ENCODE assay signal across 9 cellular contexts in genomic region chr11:124644426-124645280, GRCh38. TPM values are rescaled to one million over a fixed set of nuclear protein-coding genes. Genes with fewer than 3 reads are reported as not detected.
A peak's percentile ranks its signal among the peaks of the same experiment; 100 is the strongest.
DNase-seq lines count a peak whose midpoint lies in the region; ATAC-seq, FAIRE-seq and TF ChIP-seq lines count a peak whose summit lies in the region.
"Had no signal": no experiment of that assay in that cellular context is flagged by ENCODE, and none has a peak within 500 bp of the region (broad histone marks: within the 10 kb centered on the region; RNA-seq: fewer than 3 reads in every experiment).

No MANE protein-coding gene starts in this region.

- BruUV-seq in PC-9 (replicated peaks; lab: Mats Ljungman, UMichigan) = no TSS peak
- BruUV-seq in GM12878 (replicated peaks; lab: Mats Ljungman, UMichigan) = no TSS peak

- RAD21 ChIA-PET in GM12878 (lab: Charles Lee; ENCODE audit: unreplicated experiment) = interaction anchor here (1.1 to 1.8 kb wide), 5 partner anchors 29 to 232 kb away, joined by 3 to 7 read pairs (median 4); partner anchors contain the start of genes SIAE and SPA17

- POLR2A ChIA-PET in PC-9 (lab: Charles Lee; ENCODE audit: unreplicated experiment) (no interaction called here), GM12878 (lab: Charles Lee) (no interaction called here)

- no peaks in the 10 kb centered on the region for H3K9me2 ChIP-seq in PC-9 (ENCODE audit: insufficient read depth)

- DNase-seq in DMS 273 treated with DMSO at 0.1 percent for 48 hours (lab: John Stamatoyannopoulos, UW) = peak; percentile 55
- peak; percentile 44 to 53 for DNase-seq in PC-9
- no peak for DNase-seq in GM12878 (ENCODE audit: low read depth, low spot score)

- H3K9ac ChIP-seq in GM12878 (ENCODE audit: control insufficient read depth, insufficient read depth, low read length) (no peak overlapping the region), iPS-18a (ENCODE audit: low read length) (no peak overlapping the region), skeletal muscle tissue (ENCODE audit: low read depth in 1 of 3, low read length in 3 of 3) (peak overlapping the region in 1 of 3 donors; percentile 18)

- no peaks in the 10 kb centered on the region for H3F3A ChIP-seq in PC-9 (ENCODE audit: insufficient read depth, low read depth)

- H3K4me3 ChIP-seq in PC-9 = no peak overlapping the region
- H3K4me3 ChIP-seq in GM12878 = no peak overlapping the region
- peak overlapping the region; percentile 40 for H3K4me3 ChIP-seq in iPS-18a (ENCODE audit: low read length)
- H3K4me3 ChIP-seq in skeletal muscle tissue (ENCODE audit: low read length in 3 of 3) = peak overlapping the region; percentile 38 to 55 (median 42)

- 27% methylated on average over 16 of the region's 16 CpGs for WGBS in GM12878 (ENCODE audit: insufficient coverage, insufficient replicate concordance, low lambda C conversion rate, missing lambda C conversion rate)

- H3K36me3 ChIP-seq in PC-9 (ENCODE audit: low read depth) (no peaks in the 10 kb centered on the region), GM12878 (ENCODE audit: control insufficient read depth in 2 of 2, insufficient read depth in 2 of 2, low read length in 1 of 2) (no peaks in the 10 kb centered on the region; a peak in 2 of 4 replicates), iPS-18a (ENCODE audit: control insufficient read depth, low read depth, low read length) (no peaks in the 10 kb centered on the region), skeletal muscle tissue (ENCODE audit: control insufficient read depth in 3 of 3, insufficient read depth in 3 of 3, low read length in 3 of 3) (peaks cover 0 to 11% (median 11%) of the 10 kb centered on the region in 3 donors)

- no peak overlapping the region for H2AFZ ChIP-seq in PC-9
- peak overlapping the region; percentile 59 for H2AFZ ChIP-seq in GM12878 (ENCODE audit: control insufficient read depth, low read depth, low read length)

- H3K9me3 ChIP-seq in PC-9 (ENCODE audit: insufficient read depth, low read depth) (no peaks in the 10 kb centered on the region), GM12878 (replicated peaks; ENCODE audit: control insufficient read depth, insufficient read depth, low read length) (no peaks in the 10 kb centered on the region; the same call in 2 of the 3 replicates), iPS-18a (ENCODE audit: control insufficient read depth, low read depth, low read length) (no peaks in the 10 kb centered on the region), skeletal muscle tissue (ENCODE audit: control insufficient read depth in 3 of 3, low read length in 3 of 3) (no peaks in the 10 kb centered on the region)

- TF ChIP-seq CTCF in PC-9 (conservative IDR thresholded peaks at IDR 0.05) (peak; percentile 87), GM12878 (IDR thresholded peaks at IDR 0.05 in 2 of 3, conservative IDR thresholded peaks at IDR 0.05 in 1 of 3; ENCODE audit: control insufficient read depth in 2 of 3, extremely low read depth in 1 of 3, insufficient read depth in 1 of 3, low read depth in 3 of 3, low read length in 3 of 3) (peak; percentile 72 to 89 (median 77))

- H4K20me1 ChIP-seq in PC-9 (ENCODE audit: insufficient read depth) (no peaks in the 10 kb centered on the region; the same call in 1 of the 2 replicates), GM12878 (ENCODE audit: control insufficient read depth, insufficient read depth) (no peaks in the 10 kb centered on the region)

- no peaks in the 10 kb centered on the region for H3K27me3 ChIP-seq in PC-9 (ENCODE audit: insufficient read depth, low read depth)
- H3K27me3 ChIP-seq in GM12878 (replicated peaks in 1 of 2; ENCODE audit: control insufficient read depth in 2 of 2, insufficient read depth in 2 of 2, low read length in 1 of 2) = no peaks in the 10 kb centered on the region
- no peaks in the 10 kb centered on the region for H3K27me3 ChIP-seq in iPS-18a (ENCODE audit: control insufficient read depth, insufficient read depth, low read length)
- no peaks in the 10 kb centered on the region for H3K27me3 ChIP-seq in skeletal muscle tissue (ENCODE audit: control insufficient read depth in 3 of 3, insufficient read depth in 3 of 3, low read length in 3 of 3)

- intact Hi-C loops in PC-9 (cut with micrococcal nuclease; ENCODE audit: unreplicated experiment) = loop anchor here (1.0 kb wide), 1 partner anchor 193 kb away; no protein-coding TSS in a partner anchor
- intact Hi-C loops in GM12878 (cut with micrococcal nuclease; ENCODE audit: unreplicated experiment) = loop anchor here (1.0 kb wide), 2 partner anchors 119 to 193 kb away; no protein-coding TSS in a partner anchor

- CTCF ChIA-PET in PC-9 (lab: Charles Lee) (interaction anchor here (0.6 to 0.8 kb wide), 2 partner anchors 192 to 232 kb away, joined by 3 to 5 read pairs; no protein-coding TSS in a partner anchor), GM12878 (lab: Yijun Ruan, JAX) (interaction anchor here (0.7 to 7.6 kb wide), 34 partner anchors 10 to 314 kb away, joined by 3 to 52 read pairs (median 5); partner anchors contain the start of genes ESAM, SIAE, SPA17 and TBRG1)

- ATAC-seq in GM19455 (IDR thresholded peaks at IDR 0.05; ENCODE audit: unreplicated experiment) (peak; percentile 69), GM12878 (peak; percentile 71), GM19397 (IDR thresholded peaks at IDR 0.05; ENCODE audit: unreplicated experiment) (no peak)

- H3K79me2 ChIP-seq in PC-9 (ENCODE audit: low read depth) (no peaks in the 10 kb centered on the region), GM12878 (ENCODE audit: control insufficient read depth, insufficient read depth, low read length) (no peaks in the 10 kb centered on the region)

- H3K27ac ChIP-seq in PC-9 (no peak overlapping the region), GM12878 (ENCODE audit: control insufficient read depth, insufficient read depth) (no peak overlapping the region), iPS-18a (ENCODE audit: low read length) (no peak overlapping the region), skeletal muscle tissue (ENCODE audit: low read depth, low read length) (no peak overlapping the region)

- TF ChIP-seq RAD21 in Ishikawa (IDR thresholded peaks at IDR 0.05; ENCODE audit: low read depth) (peak; percentile 82), GM12878 (IDR thresholded peaks at IDR 0.05; ENCODE audit: insufficient read depth, low read depth, low read length) (peak; percentile 77)

- H3K4me2 ChIP-seq in PC-9 (no peak overlapping the region), GM12878 (ENCODE audit: control insufficient read depth, insufficient read depth) (no peak overlapping the region; the same call in 1 of the 2 replicates)

- peak; percentile 83 for FAIRE-seq in GM12878 (lab: Jason Lieb, UNC)
- FAIRE-seq: colon had no signal

- in situ Hi-C loops in GM12878 (cut with MboI) = no loop called here

- TF ChIP-seq EP300 in Ishikawa (IDR thresholded peaks at IDR 0.05; ENCODE audit: borderline replicate concordance) (no peak), GM12878 (IDR thresholded peaks at IDR 0.05; ENCODE audit: borderline replicate concordance in 1 of 2, control insufficient read depth in 1 of 2, low read depth in 2 of 2, low read length in 2 of 2) (no peak)

- SMC1A ChIA-PET in GM12878 (lab: Charles Lee; ENCODE audit: uncharacterized antibody, unreplicated experiment) = interaction anchor here (0.6 to 2.0 kb wide), 15 partner anchors 9 to 193 kb away, joined by 3 to 10 read pairs (median 4); no protein-coding TSS in a partner anchor

- H3K4me1 ChIP-seq in PC-9 (replicated peaks; ENCODE audit: insufficient read depth) (no peaks in the 10 kb centered on the region), GM12878 (ENCODE audit: control insufficient read depth, insufficient read depth, low read length) (no peaks in the 10 kb centered on the region; the same call in 1 of the 2 replicates), iPS-18a (ENCODE audit: control insufficient read depth, low read depth, low read length) (peaks cover 6% of the 10 kb centered on the region), skeletal muscle tissue (ENCODE audit: control insufficient read depth in 3 of 3, insufficient read depth in 3 of 3, low read length in 3 of 3) (peaks cover 2 to 6% (median 4%) of the 10 kb centered on the region in 3 donors)

- TF ChIP-seq POLR2A in GM12878 (IDR thresholded peaks at IDR 0.05; ENCODE audit: low read depth, low read length) = no peak

RNA-seq across cellular contexts. Expression of gene TBRG1, which starts 22.0 kb away (rescaled TPM):
- total RNA-seq in PC-9 (2021) = 22.3 and 24.3 TPM in 2 replicates
- total RNA-seq in GM12878 (2013; cell fraction: nucleolus; rRNA removed) = 67.2 and 69.5 TPM in 2 replicates
- 19.1 and 30.3 TPM in 2 replicates for total RNA-seq in GM12878 (2014; rRNA removed)
- 14.6 and 16.8 TPM in 2 replicates for total RNA-seq in GM12878 (2014; rRNA removed; fragmentation: Illumina TruSeq; extraction: Trizol)
- total RNA-seq in GM12878 (2021) = 23.7 and 24.7 TPM in 2 replicates
- polyA plus RNA-seq in GM12878 (2011; ENCODE audit: low read depth) = 18.0 TPM
- polyA plus RNA-seq in GM12878 (2011; rRNA removed) = 44.6 and 46.6 TPM in 2 replicates
- polyA plus RNA-seq in GM12878 (2011; cell fraction: cytosol; rRNA removed) = 33.2 and 36.1 TPM in 2 replicates
- polyA plus RNA-seq in GM12878 (2011; cell fraction: nucleus; rRNA removed) = 149 and 177 TPM in 2 replicates
- polyA plus RNA-seq in GM12878 (2012) = 21.1 and 21.8 TPM in 2 replicates
- polyA plus RNA-seq in GM12878 (2014; fragmentation: Illumina TruSeq; extraction: Trizol) = 21.5 and 23.5 TPM in 2 replicates
- polyA plus RNA-seq in GM12878 (2014; fragmentation: Nextera tagmentation; extraction: Ambion mirVana) = 10 to 100 TPM; 12.3 to 18.6 TPM
- polyA plus RNA-seq in GM12878 (2014; rRNA removed) = 31.7 and 32.8 TPM in 2 replicates
- polyA plus RNA-seq in GM12878 (2016; fragmentation: Nextera tagmentation; extraction: Ambion mirVana) = 10 to 100 TPM; 28.7 to 29.5 TPM
- polyA minus RNA-seq in GM12878 (2011; rRNA and poly(A)+ RNA removed) = 13.9 and 14.6 TPM in 2 replicates
- polyA minus RNA-seq in GM12878 (2011; cell fraction: cytosol; rRNA and poly(A)+ RNA removed) = 5.8 and 6.4 TPM in 2 replicates
- 41.6 and 61.1 TPM in 2 replicates for polyA minus RNA-seq in GM12878 (2011; cell fraction: nucleus; rRNA and poly(A)+ RNA removed)
- total RNA-seq in skeletal muscle tissue = 7.3 TPM

RNA-seq across cellular contexts. Expression of gene SIAE, which starts 28.9 kb away (rescaled TPM):
- total RNA-seq in PC-9 (2021) = 29.2 and 37.9 TPM in 2 replicates
- total RNA-seq in GM12878 (2013; cell fraction: nucleolus; rRNA removed) = 5.9 and 6.0 TPM in 2 replicates
- total RNA-seq in GM12878 (2014; rRNA removed) = 3.5 and 4.3 TPM in 2 replicates
- total RNA-seq in GM12878 (2014; rRNA removed; fragmentation: Illumina TruSeq; extraction: Trizol) = 4.0 and 4.3 TPM in 2 replicates
- total RNA-seq in GM12878 (2021) = 4.8 and 7.0 TPM in 2 replicates
- polyA plus RNA-seq in GM12878 (2011; ENCODE audit: low read depth) = 1.9 TPM
- polyA plus RNA-seq in GM12878 (2011; rRNA removed) = 6.1 and 6.6 TPM in 2 replicates
- 4.4 and 4.8 TPM in 2 replicates for polyA plus RNA-seq in GM12878 (2011; cell fraction: cytosol; rRNA removed)
- 3.3 and 4.4 TPM in 2 replicates for polyA plus RNA-seq in GM12878 (2011; cell fraction: nucleus; rRNA removed)
- polyA plus RNA-seq in GM12878 (2012) = 3.7 and 4.0 TPM in 2 replicates
- 6.9 and 8.0 TPM in 2 replicates for polyA plus RNA-seq in GM12878 (2014; fragmentation: Illumina TruSeq; extraction: Trizol)
- under 1 TPM; 0.93 to 0.97 TPM for polyA plus RNA-seq in GM12878 (2014; fragmentation: Nextera tagmentation; extraction: Ambion mirVana)
- polyA plus RNA-seq in GM12878 (2014; rRNA removed) = 5.0 and 6.0 TPM in 2 replicates
- polyA plus RNA-seq in GM12878 (2016; fragmentation: Nextera tagmentation; extraction: Ambion mirVana) = 1 to 10 TPM; 2.8 to 3.2 TPM
- 4.1 and 4.3 TPM in 2 replicates for polyA minus RNA-seq in GM12878 (2011; rRNA and poly(A)+ RNA removed)
- polyA minus RNA-seq in GM12878 (2011; cell fraction: cytosol; rRNA and poly(A)+ RNA removed) = 1.2 and 1.6 TPM in 2 replicates
- polyA minus RNA-seq in GM12878 (2011; cell fraction: nucleus; rRNA and poly(A)+ RNA removed) = 0.85 and 1.9 TPM in 2 replicates
- 2.1 TPM for total RNA-seq in skeletal muscle tissue

RNA-seq across cellular contexts. Expression of gene SPA17, which starts 29.1 kb away (rescaled TPM):
- 6.1 and 15.7 TPM in 2 replicates for total RNA-seq in PC-9 (2021)
- 1.2 and 1.8 TPM in 2 replicates for total RNA-seq in GM12878 (2013; cell fraction: nucleolus; rRNA removed)
- 3.5 and 4.6 TPM in 2 replicates for total RNA-seq in GM12878 (2014; rRNA removed)
- 9.9 and 14.0 TPM in 2 replicates for total RNA-seq in GM12878 (2014; rRNA removed; fragmentation: Illumina TruSeq; extraction: Trizol)
- total RNA-seq in GM12878 (2021) = 2.5 and 2.9 TPM in 2 replicates
- 2.0 TPM for polyA plus RNA-seq in GM12878 (2011; ENCODE audit: low read depth)
- polyA plus RNA-seq in GM12878 (2011; rRNA removed) = 13.2 and 16.1 TPM in 2 replicates
- 2.8 and 2.9 TPM in 2 replicates for polyA plus RNA-seq in GM12878 (2011; cell fraction: cytosol; rRNA removed)
- 1.8 and 2.0 TPM in 2 replicates for polyA plus RNA-seq in GM12878 (2011; cell fraction: nucleus; rRNA removed)
- polyA plus RNA-seq in GM12878 (2012) = 3.2 and 4.1 TPM in 2 replicates
- 12.5 and 17.8 TPM in 2 replicates for polyA plus RNA-seq in GM12878 (2014; fragmentation: Illumina TruSeq; extraction: Trizol)
- 1 to 10 TPM; 6.1 to 7.3 TPM for polyA plus RNA-seq in GM12878 (2014; fragmentation: Nextera tagmentation; extraction: Ambion mirVana)
- 3.5 and 6.8 TPM in 2 replicates for polyA plus RNA-seq in GM12878 (2014; rRNA removed)
- polyA plus RNA-seq in GM12878 (2016; fragmentation: Nextera tagmentation; extraction: Ambion mirVana) = 10 to 100 TPM in 1 of 2 experiments, 1 to 10 TPM in 1; 9.8 to 11.2 TPM
- polyA minus RNA-seq in GM12878 (2011; rRNA and poly(A)+ RNA removed) = 1.0 and 1.9 TPM in 2 replicates
- 0.52 TPM in 1 of 2 replicates, not detected in the other for polyA minus RNA-seq in GM12878 (2011; cell fraction: cytosol; rRNA and poly(A)+ RNA removed)
- 0.86 and 2.5 TPM in 2 replicates for polyA minus RNA-seq in GM12878 (2011; cell fraction: nucleus; rRNA and poly(A)+ RNA removed)
- 2.1 TPM for total RNA-seq in skeletal muscle tissue

RNA-seq across cellular contexts. Expression of gene PANX3, which starts 33.4 kb away (rescaled TPM):
- total RNA-seq in PC-9 (2021) (not detected in 2 replicates), GM12878 (2014; rRNA removed) (not detected in 2 replicates), GM12878 (2014; rRNA removed; fragmentation: Illumina TruSeq; extraction: Trizol) (not detected in 2 replicates), GM12878 (2021) (not detected in 2 replicates), skeletal muscle tissue (not detected)
- total RNA-seq in GM12878 (2013; cell fraction: nucleolus; rRNA removed) = not detected in 2 replicates
- not detected for polyA plus RNA-seq in GM12878 (2011; ENCODE audit: low read depth)
- polyA plus RNA-seq in GM12878 (2011; rRNA removed) (not detected in 2 replicates), GM12878 (2014; fragmentation: Illumina TruSeq; extraction: Trizol) (not detected in 2 replicates), GM12878 (2014; fragmentation: Nextera tagmentation; extraction: Ambion mirVana) (not detected), GM12878 (2014; rRNA removed) (not detected in 2 replicates), GM12878 (2016; fragmentation: Nextera tagmentation; extraction: Ambion mirVana) (not detected)
- not detected in 2 replicates for polyA plus RNA-seq in GM12878 (2011; cell fraction: cytosol; rRNA removed)
- not detected in 2 replicates for polyA plus RNA-seq in GM12878 (2011; cell fraction: nucleus; rRNA removed)
- polyA plus RNA-seq in GM12878 (2012) = not detected in 2 replicates
- not detected in 2 replicates for polyA minus RNA-seq in GM12878 (2011; rRNA and poly(A)+ RNA removed)
- not detected in 2 replicates for polyA minus RNA-seq in GM12878 (2011; cell fraction: cytosol; rRNA and poly(A)+ RNA removed)
- not detected in 2 replicates for polyA minus RNA-seq in GM12878 (2011; cell fraction: nucleus; rRNA and poly(A)+ RNA removed)

Comparison
In these comparisons a context has a peak if more than half of its experiments do, and no peak if none do; other contexts are left out.
1. H3K4me3 ChIP-seq: peak in iPS-18a (single experiment) and skeletal muscle tissue (3 of 3); none in PC-9 (single experiment) and GM12878 (single experiment).